In genomic region chr7:23531794-23532489, GRCh38 we compare ENCODE assay signal across 1 cellular context.
TF ChIP-seq lines count a peak whose summit lies in the region.

TRA2A (minus strand) TSS chr7:23531981; CDS start chr7:23531824, 157 bp downstream.

TF ChIP-seq in HepG2, 621 proteins besides CTCF, POLR2A, EP300 and RAD21 (continued from another document and continues in another):
- TF ChIP-seq, protein P1, sequence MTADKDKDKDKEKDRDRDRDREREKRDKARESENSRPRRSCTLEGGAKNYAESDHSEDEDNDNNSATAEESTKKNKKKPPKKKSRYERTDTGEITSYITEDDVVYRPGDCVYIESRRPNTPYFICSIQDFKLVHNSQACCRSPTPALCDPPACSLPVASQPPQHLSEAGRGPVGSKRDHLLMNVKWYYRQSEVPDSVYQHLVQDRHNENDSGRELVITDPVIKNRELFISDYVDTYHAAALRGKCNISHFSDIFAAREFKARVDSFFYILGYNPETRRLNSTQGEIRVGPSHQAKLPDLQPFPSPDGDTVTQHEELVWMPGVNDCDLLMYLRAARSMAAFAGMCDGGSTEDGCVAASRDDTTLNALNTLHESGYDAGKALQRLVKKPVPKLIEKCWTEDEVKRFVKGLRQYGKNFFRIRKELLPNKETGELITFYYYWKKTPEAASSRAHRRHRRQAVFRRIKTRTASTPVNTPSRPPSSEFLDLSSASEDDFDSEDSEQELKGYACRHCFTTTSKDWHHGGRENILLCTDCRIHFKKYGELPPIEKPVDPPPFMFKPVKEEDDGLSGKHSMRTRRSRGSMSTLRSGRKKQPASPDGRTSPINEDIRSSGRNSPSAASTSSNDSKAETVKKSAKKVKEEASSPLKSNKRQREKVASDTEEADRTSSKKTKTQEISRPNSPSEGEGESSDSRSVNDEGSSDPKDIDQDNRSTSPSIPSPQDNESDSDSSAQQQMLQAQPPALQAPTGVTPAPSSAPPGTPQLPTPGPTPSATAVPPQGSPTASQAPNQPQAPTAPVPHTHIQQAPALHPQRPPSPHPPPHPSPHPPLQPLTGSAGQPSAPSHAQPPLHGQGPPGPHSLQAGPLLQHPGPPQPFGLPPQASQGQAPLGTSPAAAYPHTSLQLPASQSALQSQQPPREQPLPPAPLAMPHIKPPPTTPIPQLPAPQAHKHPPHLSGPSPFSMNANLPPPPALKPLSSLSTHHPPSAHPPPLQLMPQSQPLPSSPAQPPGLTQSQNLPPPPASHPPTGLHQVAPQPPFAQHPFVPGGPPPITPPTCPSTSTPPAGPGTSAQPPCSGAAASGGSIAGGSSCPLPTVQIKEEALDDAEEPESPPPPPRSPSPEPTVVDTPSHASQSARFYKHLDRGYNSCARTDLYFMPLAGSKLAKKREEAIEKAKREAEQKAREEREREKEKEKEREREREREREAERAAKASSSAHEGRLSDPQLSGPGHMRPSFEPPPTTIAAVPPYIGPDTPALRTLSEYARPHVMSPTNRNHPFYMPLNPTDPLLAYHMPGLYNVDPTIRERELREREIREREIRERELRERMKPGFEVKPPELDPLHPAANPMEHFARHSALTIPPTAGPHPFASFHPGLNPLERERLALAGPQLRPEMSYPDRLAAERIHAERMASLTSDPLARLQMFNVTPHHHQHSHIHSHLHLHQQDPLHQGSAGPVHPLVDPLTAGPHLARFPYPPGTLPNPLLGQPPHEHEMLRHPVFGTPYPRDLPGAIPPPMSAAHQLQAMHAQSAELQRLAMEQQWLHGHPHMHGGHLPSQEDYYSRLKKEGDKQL (CRISPR knock-in tag; IDR thresholded peaks at IDR 0.05; ENCODE audit: low read depth): peak; percentile 45; the same call in 1 of the 2 replicates
- TF ChIP-seq HNRNPUL1 (IDR thresholded peaks at IDR 0.05; ENCODE audit: low read depth, low read length) (no peak), SNAI1 (CRISPR knock-in tag; IDR thresholded peaks at IDR 0.05; ENCODE audit: borderline replicate concordance) (peak; percentile 94; the same call in 1 of the 2 replicates), IRF9 (CRISPR knock-in tag; IDR thresholded peaks at IDR 0.05; ENCODE audit: borderline replicate concordance) (peak; percentile 51; the same call in 1 of the 2 replicates), NR2F6 (IDR thresholded peaks at IDR 0.05) (no peak), NR2F6 (CRISPR knock-in tag; IDR thresholded peaks at IDR 0.05) (peak; percentile 11; the same call in 1 of the 2 replicates), ATRX (CRISPR knock-in tag; IDR thresholded peaks at IDR 0.05; ENCODE audit: borderline replicate concordance) (no peak), RBM39 (IDR thresholded peaks at IDR 0.05; ENCODE audit: low read depth, low read length, poor library complexity, severe bottlenecking) (peak; percentile 74), ZFX (CRISPR knock-in tag; IDR thresholded peaks at IDR 0.05; ENCODE audit: low read depth) (peak; percentile 94), MXI1 (IDR thresholded peaks at IDR 0.05; ENCODE audit: borderline replicate concordance, low read depth, low read length) (peak; percentile 44; the same call in 1 of the 3 replicates), ZBTB7A (CRISPR knock-in tag; IDR thresholded peaks at IDR 0.05) (no peak), DPF2 (CRISPR knock-in tag; IDR thresholded peaks at IDR 0.05; ENCODE audit: borderline replicate concordance, low read depth) (no peak), POGK (CRISPR knock-in tag; conservative IDR thresholded peaks at IDR 0.05) (peak; percentile 72), ZBTB2 (CRISPR knock-in tag; IDR thresholded peaks at IDR 0.05; ENCODE audit: low read depth) (peak; percentile 58; the same call in 1 of the 2 replicates), TBX3 (IDR thresholded peaks at IDR 0.05; ENCODE audit: borderline replicate concordance) (no peak), TFDP2 (CRISPR knock-in tag; IDR thresholded peaks at IDR 0.05) (peak; percentile 76), DNMT3B (CRISPR knock-in tag; conservative IDR thresholded peaks at IDR 0.05) (peak; percentile 70), NCOR1 (IDR thresholded peaks at IDR 0.05; ENCODE audit: borderline replicate concordance, low read length) (no peak), NR2F2 (IDR thresholded peaks at IDR 0.05; ENCODE audit: borderline replicate concordance, low read depth) (no peak; the same call in 1 of the 2 replicates), NFYB (CRISPR knock-in tag; IDR thresholded peaks at IDR 0.05) (peak; percentile 31), ELF3 (CRISPR knock-in tag; IDR thresholded peaks at IDR 0.05) (peak; percentile 29; the same call in 1 of the 2 replicates), AGO1 (IDR thresholded peaks at IDR 0.05; ENCODE audit: low read depth, low read length, poor library complexity, severe bottlenecking) (no peak), SETDB1 (CRISPR knock-in tag; IDR thresholded peaks at IDR 0.05; ENCODE audit: borderline replicate concordance) (no peak), MAFF (IDR thresholded peaks at IDR 0.05; ENCODE audit: low read depth, low read length) (no peak), ZNF780A (CRISPR knock-in tag; IDR thresholded peaks at IDR 0.05) (peak; percentile 34; the same call in 1 of the 2 replicates), ZNF383 (CRISPR knock-in tag; IDR thresholded peaks at IDR 0.05; ENCODE audit: borderline replicate concordance) (no peak), FOXO1 (CRISPR knock-in tag; IDR thresholded peaks at IDR 0.05) (0 out of 2 replicates have a peak, but pooled peaks have one; percentile 32), CC2D1A (CRISPR knock-in tag; IDR thresholded peaks at IDR 0.05) (no peak), MXD4 (CRISPR knock-in tag; IDR thresholded peaks at IDR 0.05) (no peak; the same call in 1 of the 2 replicates), HOXA5 (CRISPR knock-in tag; IDR thresholded peaks at IDR 0.05) (peak; percentile 90), ZNF207 (IDR thresholded peaks at IDR 0.05; ENCODE audit: borderline replicate concordance) (no peak), MEF2D (CRISPR knock-in tag; IDR thresholded peaks at IDR 0.05) (peak; percentile 81; the same call in 1 of the 2 replicates), JUNB (CRISPR knock-in tag; IDR thresholded peaks at IDR 0.05; ENCODE audit: borderline replicate concordance) (no peak), ZNF33B (CRISPR knock-in tag; IDR thresholded peaks at IDR 0.05) (no peak), GATA4 (IDR thresholded peaks at IDR 0.05; ENCODE audit: borderline replicate concordance, low read depth) (peak; percentile 81), ZNF737 (CRISPR knock-in tag; IDR thresholded peaks at IDR 0.05; ENCODE audit: borderline replicate concordance) (0 out of 2 replicates have a peak, but pooled peaks have one; percentile 6), RARG (CRISPR knock-in tag; IDR thresholded peaks at IDR 0.05; ENCODE audit: low read depth) (no peak), TCF7 (IDR thresholded peaks at IDR 0.05; ENCODE audit: low read depth) (peak; percentile 16; the same call in 1 of the 2 replicates), ZNF724P (CRISPR knock-in tag; IDR thresholded peaks at IDR 0.05; ENCODE audit: borderline replicate concordance) (no peak; the same call in 1 of the 2 replicates), ZNF772 (CRISPR knock-in tag; IDR thresholded peaks at IDR 0.05) (peak; percentile 59; the same call in 1 of the 2 replicates), XRCC5 (optimal IDR thresholded peaks at IDR 0.05; ENCODE audit: low read length) (peak; percentile 29), ARID2 (CRISPR knock-in tag; IDR thresholded peaks at IDR 0.05; ENCODE audit: borderline replicate concordance) (0 out of 2 replicates have a peak, but pooled peaks have one; percentile 11), ZNF224 (CRISPR knock-in tag; IDR thresholded peaks at IDR 0.05) (peak; percentile 73; the same call in 1 of the 2 replicates), ZFP91 (CRISPR knock-in tag; IDR thresholded peaks at IDR 0.05; ENCODE audit: borderline replicate concordance) (peak; percentile 87), NFE2L2 (IDR thresholded peaks at IDR 0.05; ENCODE audit: low read length) (no peak)
- TF ChIP-seq, protein P2, sequence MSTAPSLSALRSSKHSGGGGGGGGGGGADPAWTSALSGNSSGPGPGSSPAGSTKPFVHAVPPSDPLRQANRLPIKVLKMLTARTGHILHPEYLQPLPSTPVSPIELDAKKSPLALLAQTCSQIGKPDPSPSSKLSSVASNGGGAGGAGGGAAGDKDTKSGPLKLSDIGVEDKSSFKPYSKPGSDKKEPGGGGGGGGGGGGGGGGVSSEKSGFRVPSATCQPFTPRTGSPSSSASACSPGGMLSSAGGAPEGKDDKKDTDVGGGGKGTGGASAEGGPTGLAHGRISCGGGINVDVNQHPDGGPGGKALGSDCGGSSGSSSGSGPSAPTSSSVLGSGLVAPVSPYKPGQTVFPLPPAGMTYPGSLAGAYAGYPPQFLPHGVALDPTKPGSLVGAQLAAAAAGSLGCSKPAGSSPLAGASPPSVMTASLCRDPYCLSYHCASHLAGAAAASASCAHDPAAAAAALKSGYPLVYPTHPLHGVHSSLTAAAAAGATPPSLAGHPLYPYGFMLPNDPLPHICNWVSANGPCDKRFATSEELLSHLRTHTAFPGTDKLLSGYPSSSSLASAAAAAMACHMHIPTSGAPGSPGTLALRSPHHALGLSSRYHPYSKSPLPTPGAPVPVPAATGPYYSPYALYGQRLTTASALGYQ (CRISPR knock-in tag; IDR thresholded peaks at IDR 0.05): peak; percentile 23; the same call in 1 of the 2 replicates
